ENCODE assay signal across 13 cellular contexts in genomic region chr1:25476186-25477097, GRCh38. TPM values are rescaled to one million over a fixed set of nuclear protein-coding genes. Genes with fewer than 3 reads are reported as not detected.
A peak's percentile ranks its signal among the peaks of the same experiment; 100 is the strongest.
DNase-seq lines count a peak whose midpoint lies in the region; ATAC-seq, FAIRE-seq and TF ChIP-seq lines count a peak whose summit lies in the region.
"Had no signal": no experiment of that assay in that cellular context is flagged by ENCODE, and none has a peak within 500 bp of the region (broad histone marks: within the 10 kb centered on the region; RNA-seq: fewer than 3 reads in every experiment).

No MANE protein-coding gene starts in this region.

- H3K27ac ChIP-seq in K562 (ENCODE audit: extremely low read depth, low read depth, low read length) = no peak overlapping the region
- H3K27ac ChIP-seq in smooth muscle cell (ENCODE audit: low read depth) = peak overlapping the region; percentile 51
- H3K27ac ChIP-seq in left lung = no peak overlapping the region
- no peak overlapping the region for H3K27ac ChIP-seq in uterus
- H3K27ac ChIP-seq: tibial nerve had no signal

- no peaks in the 10 kb centered on the region for H3K9me3 Mint-ChIP-seq in activated T-cell treated with anti-CD3 and anti-CD28 coated beads, Interleukin-2, amount 50 U/mL, for 24 hours
- H3K9me3 Mint-ChIP-seq: IgD-negative memory B cell had no signal

- peaks cover 19% of the 10 kb centered on the region for H3K36me3 Mint-ChIP-seq in activated T-cell treated with anti-CD3 and anti-CD28 coated beads, Interleukin-2, amount 50 U/mL, for 24 hours (ENCODE audit: low read depth)

- H3K79me2 ChIP-seq in K562 (ENCODE audit: control insufficient read depth, insufficient read depth, low read length) (peaks cover 83% of the 10 kb centered on the region), smooth muscle cell (ENCODE audit: low read depth) (peaks cover 51% of the 10 kb centered on the region)

- H3K36me3 ChIP-seq in K562 (ENCODE audit: control insufficient read depth, insufficient read depth, low read length) (peaks cover 23% of the 10 kb centered on the region), smooth muscle cell (ENCODE audit: low read depth) (no peaks in the 10 kb centered on the region), left lung (no peaks in the 10 kb centered on the region), uterus (no peaks in the 10 kb centered on the region)

- ATAC-seq in K562 = peak; percentile 31
- no peak for ATAC-seq in left lung

- H3K4me3 ChIP-seq in K562 (no peak overlapping the region), smooth muscle cell (no peak overlapping the region), left lung (no peak overlapping the region), uterus (no peak overlapping the region)
- H3K4me3 ChIP-seq: tibial nerve had no signal

- no peaks in the 10 kb centered on the region for H3K27me3 ChIP-seq in K562 (ENCODE audit: control insufficient read depth in 2 of 2, insufficient read depth in 2 of 2, low read length in 2 of 2)
- no peaks in the 10 kb centered on the region for H3K27me3 ChIP-seq in smooth muscle cell (ENCODE audit: low read depth)
- H3K27me3 ChIP-seq in left lung = no peaks in the 10 kb centered on the region
- H3K27me3 ChIP-seq in uterus = no peaks in the 10 kb centered on the region
- H3K27me3 ChIP-seq: tibial nerve had no signal

- H3K9me3 ChIP-seq in K562 (replicated peaks; ENCODE audit: control insufficient read depth, insufficient read depth, low read depth, low read length) (no peaks in the 10 kb centered on the region), smooth muscle cell (replicated peaks; ENCODE audit: low read depth) (no peaks in the 10 kb centered on the region), left lung (no peaks in the 10 kb centered on the region), uterus (no peaks in the 10 kb centered on the region)
- H3K9me3 ChIP-seq: tibial nerve had no signal

- H3K4me1 ChIP-seq in K562 (replicated peaks in 1 of 2; ENCODE audit: control insufficient read depth in 2 of 2, insufficient read depth in 2 of 2, low read length in 2 of 2) (peaks cover 10 to 39% of the 10 kb centered on the region in 2 experiments), smooth muscle cell (ENCODE audit: low read depth) (no peaks in the 10 kb centered on the region), left lung (peaks cover 0 to 4% of the 10 kb centered on the region in 2 donors), uterus (no peaks in the 10 kb centered on the region)

- H4K20me1 ChIP-seq in K562 (replicated peaks; ENCODE audit: control insufficient read depth, insufficient read depth, low read length) (peaks cover 21% of the 10 kb centered on the region; the same call in 1 of the 2 replicates), smooth muscle cell (ENCODE audit: low read depth) (peaks cover 90% of the 10 kb centered on the region)

- CTCF ChIA-PET in K562 (lab: Yijun Ruan, JAX; ENCODE audit: low intra/inter-chr PET ratio) = no interaction called here

- TF ChIP-seq RAD21 in K562 (CRISPR knock-in tag; conservative IDR thresholded peaks at IDR 0.05 in 1 of 2, IDR thresholded peaks at IDR 0.05 in 1 of 2) = no peak

- peaks cover 59% of the 10 kb centered on the region for H3K4me1 Mint-ChIP-seq in activated T-cell treated with anti-CD3 and anti-CD28 coated beads, Interleukin-2, amount 50 U/mL, for 24 hours (ENCODE audit: low read depth)

- no peak for FAIRE-seq in K562 (lab: Jason Lieb, UNC)
- FAIRE-seq: G401.6 had no signal

- POLR2A ChIA-PET in K562 (lab: Yijun Ruan, JAX) = interaction anchor here (0.5 to 2.1 kb wide), 11 partner anchors 8 to 370 kb away, joined by 3 to 10 read pairs (median 3); no protein-coding TSS in a partner anchor

- intact Hi-C loops in K562 (cut with micrococcal nuclease) (no loop called here), left lung (cut with DNase I) (no loop called here), uterus (cut with DNase I; ENCODE audit: low total_unique reads) (no loop called here)

- peak overlapping the region; percentile 41 for H3K27ac Mint-ChIP-seq in activated T-cell treated with anti-CD3 and anti-CD28 coated beads, Interleukin-2, amount 50 U/mL, for 24 hours
- H3K27ac Mint-ChIP-seq: IgD-negative memory B cell had no signal

- no peak for TF ChIP-seq POLR2A in K562 (conservative IDR thresholded peaks at IDR 0.05)
- no peak for TF ChIP-seq POLR2A in uterus (IDR thresholded peaks at IDR 0.05)

- 29% methylated on average over 2 of the region's 2 CpGs for WGBS in K562 (ENCODE audit: insufficient coverage, low coverage, missing lambda C conversion rate)
- WGBS in smooth muscle cell (ENCODE audit: low lambda C conversion rate) = 80% methylated on average over 2 of the region's 2 CpGs

- H3K9me1 ChIP-seq in K562 (ENCODE audit: control insufficient read depth, insufficient read depth, low read length) = peaks cover 4% of the 10 kb centered on the region

- no peaks in the 10 kb centered on the region for H3F3A ChIP-seq in smooth muscle cell (ENCODE audit: low read depth)

- H3K4me2 ChIP-seq in K562 (ENCODE audit: insufficient read depth, low read length) (0 out of 2 replicates have a peak overlapping the region, but pooled peaks have one; percentile 2), smooth muscle cell (no peak overlapping the region)

- in situ Hi-C loops in K562 (cut with MboI) = no loop called here

- H3K27me3 Mint-ChIP-seq in activated T-cell treated with anti-CD3 and anti-CD28 coated beads, Interleukin-2, amount 50 U/mL, for 24 hours = no peaks in the 10 kb centered on the region
- H3K27me3 Mint-ChIP-seq: IgD-negative memory B cell had no signal

- H3K9ac ChIP-seq in K562 (ENCODE audit: insufficient read depth in 1 of 2, low read depth in 2 of 2, low read length in 2 of 2) (no peak overlapping the region), smooth muscle cell (ENCODE audit: low read depth) (no peak overlapping the region)

- no peak overlapping the region for H3K4me3 Mint-ChIP-seq in activated T-cell treated with anti-CD3 and anti-CD28 coated beads, Interleukin-2, amount 50 U/mL, for 24 hours
- H3K4me3 Mint-ChIP-seq: IgD-negative memory B cell had no signal

- TF ChIP-seq CTCF in K562 (IDR thresholded peaks at IDR 0.05 in 2 of 3, conservative IDR thresholded peaks at IDR 0.05 in 1 of 3; ENCODE audit: insufficient read depth in 2 of 3, low read depth in 1 of 3, low read length in 3 of 3) (no peak), smooth muscle cell (IDR thresholded peaks at IDR 0.05; ENCODE audit: borderline replicate concordance, insufficient read depth, poor library complexity, severe bottlenecking) (no peak), left lung (IDR thresholded peaks at IDR 0.05) (no peak), uterus (IDR thresholded peaks at IDR 0.05) (no peak)

- no peak for TF ChIP-seq EP300 in K562 (IDR thresholded peaks at IDR 0.05; ENCODE audit: low read length)

- BruUV-seq in K562 (replicated peaks; lab: Mats Ljungman, UMichigan) = no TSS peak

- H2AFZ ChIP-seq in K562 (ENCODE audit: low read depth, low read length) (no peak overlapping the region), smooth muscle cell (ENCODE audit: low read depth) (no peak overlapping the region)

- no peak for DNase-seq in activated T-cell treated with anti-CD3 and anti-CD28 coated beads, Interleukin-2, amount 50 U/mL, for 24 hours
- no peak for DNase-seq in activated T-cell treated with anti-CD3 and anti-CD28 coated beads, Interleukin-2, amount 50 U/mL, for 1 hour
- DNase-seq in NCI-H2227 (lab: John Stamatoyannopoulos, UW; ENCODE audit: unreplicated experiment) (peak; percentile 77), K562 (ENCODE audit: extremely low read depth in 1 of 4, low spot score in 3 of 4) (peak in 1 of 4 experiments; percentile 38), smooth muscle cell (lab: John Stamatoyannopoulos, UW; ENCODE audit: unreplicated experiment) (no peak), GF-D8 (lab: John Stamatoyannopoulos, UW) (no peak), left lung (no peak), uterus (no peak)
- DNase-seq: effector CD8-positive, alpha-beta T cell had no signal

RNA-seq across cellular contexts. Expression of gene MACO1, which starts 45.7 kb away (rescaled TPM):
- total RNA-seq in K562 (2011; cell fraction: chromatin; rRNA removed; ENCODE audit: low replicate concordance) = 18.4 and 45.3 TPM in 2 replicates
- 18.0 and 21.1 TPM in 2 replicates for total RNA-seq in K562 (2011; cell fraction: nucleolus; rRNA removed)
- total RNA-seq in K562 (2011; cell fraction: nucleoplasm; rRNA removed) = 26.7 and 32.7 TPM in 2 replicates
- total RNA-seq in K562 (2014; rRNA removed) = 20.0 and 21.7 TPM in 2 replicates
- total RNA-seq in K562 (2014; rRNA removed; fragmentation: Illumina TruSeq; extraction: Trizol) = 25.2 and 32.1 TPM in 2 replicates
- total RNA-seq in K562 (2015; rRNA removed; fragmentation: Illumina TruSeq; extraction: Trizol) = 22.6 and 25.1 TPM in 2 replicates
- total RNA-seq in K562 (2021) = 21.8 and 26.2 TPM in 2 replicates
- polyA plus RNA-seq in K562 (2011; rRNA removed) = 16.2 and 16.5 TPM in 2 replicates
- polyA plus RNA-seq in K562 (2011; cell fraction: cytosol; rRNA removed) = 5.5 and 9.0 TPM in 2 replicates
- 13.6 and 15.9 TPM in 2 replicates for polyA plus RNA-seq in K562 (2011; cell fraction: nucleus; rRNA removed)
- polyA plus RNA-seq in K562 (2012) = 17.2 and 17.8 TPM in 2 replicates
- 22.5 and 28.4 TPM in 2 replicates for polyA plus RNA-seq in K562 (2014; fragmentation: Illumina TruSeq; extraction: Trizol)
- 1 to 10 TPM; 4.6 to 5.1 TPM for polyA plus RNA-seq in K562 (2014; fragmentation: Nextera tagmentation; extraction: Ambion mirVana)
- 15.4 and 18.9 TPM in 2 replicates for polyA plus RNA-seq in K562 (2014; rRNA removed)
- 16.1 and 20.4 TPM in 2 replicates for polyA minus RNA-seq in K562 (2011; rRNA and poly(A)+ RNA removed)
- 8.4 and 9.4 TPM in 2 replicates for polyA minus RNA-seq in K562 (2011; cell fraction: cytosol; rRNA and poly(A)+ RNA removed)
- 5.3 and 10.9 TPM in 2 replicates for polyA minus RNA-seq in K562 (2011; cell fraction: nucleus; rRNA and poly(A)+ RNA removed)
- total RNA-seq in smooth muscle cell = 29.8 and 33.6 TPM in 2 replicates
- 19.1 and 19.8 TPM in 2 replicates for polyA plus RNA-seq in smooth muscle cell
- total RNA-seq in left lung = 10 to 100 TPM; 18.8 to 20.2 TPM
- total RNA-seq in uterus = 10 to 100 TPM; 15.4 to 26.8 (median 20.2) TPM

RNA-seq across cellular contexts. Expression of gene RHCE, which starts 55.8 kb away (rescaled TPM):
- 32.9 and 40.0 TPM in 2 replicates for total RNA-seq in K562 (2011; cell fraction: chromatin; rRNA removed; ENCODE audit: low replicate concordance)
- 54.9 and 67.4 TPM in 2 replicates for total RNA-seq in K562 (2011; cell fraction: nucleolus; rRNA removed)
- total RNA-seq in K562 (2011; cell fraction: nucleoplasm; rRNA removed) = 44.0 and 54.3 TPM in 2 replicates
- 7.5 and 12.3 TPM in 2 replicates for total RNA-seq in K562 (2014; rRNA removed)
- 12.7 and 14.8 TPM in 2 replicates for total RNA-seq in K562 (2014; rRNA removed; fragmentation: Illumina TruSeq; extraction: Trizol)
- 5.3 and 5.4 TPM in 2 replicates for total RNA-seq in K562 (2015; rRNA removed; fragmentation: Illumina TruSeq; extraction: Trizol)
- total RNA-seq in K562 (2021) = 11.2 and 12.6 TPM in 2 replicates
- polyA plus RNA-seq in K562 (2011; rRNA removed) = 13.6 and 25.9 TPM in 2 replicates
- 20.6 and 28.6 TPM in 2 replicates for polyA plus RNA-seq in K562 (2011; cell fraction: cytosol; rRNA removed)
- polyA plus RNA-seq in K562 (2011; cell fraction: nucleus; rRNA removed) = 11.9 and 17.8 TPM in 2 replicates
- 17.0 and 20.5 TPM in 2 replicates for polyA plus RNA-seq in K562 (2012)
- 10.9 and 11.4 TPM in 2 replicates for polyA plus RNA-seq in K562 (2014; fragmentation: Illumina TruSeq; extraction: Trizol)
- 10 to 100 TPM; 28.3 to 31.5 TPM for polyA plus RNA-seq in K562 (2014; fragmentation: Nextera tagmentation; extraction: Ambion mirVana)
- polyA plus RNA-seq in K562 (2014; rRNA removed) = 8.3 and 9.1 TPM in 2 replicates
- polyA minus RNA-seq in K562 (2011; rRNA and poly(A)+ RNA removed) = 22.4 and 24.1 TPM in 2 replicates
- polyA minus RNA-seq in K562 (2011; cell fraction: cytosol; rRNA and poly(A)+ RNA removed) = 9.8 and 10.7 TPM in 2 replicates
- 5.8 and 9.8 TPM in 2 replicates for polyA minus RNA-seq in K562 (2011; cell fraction: nucleus; rRNA and poly(A)+ RNA removed)
- 0.45 and 3.8 TPM in 2 replicates for total RNA-seq in smooth muscle cell
- polyA plus RNA-seq in smooth muscle cell = 3.8 and 4.9 TPM in 2 replicates
- under 1 TPM in 1 of 2 donors, not detected in 1; 0.64 TPM for total RNA-seq in left lung
- under 1 TPM in 1 of 4 donors, not detected in 3; 0.41 TPM for total RNA-seq in uterus
- total RNA-seq: NCI-H460 had no signal
